ENCODE assay signal across 16 cellular contexts in the genomic region with DNA sequence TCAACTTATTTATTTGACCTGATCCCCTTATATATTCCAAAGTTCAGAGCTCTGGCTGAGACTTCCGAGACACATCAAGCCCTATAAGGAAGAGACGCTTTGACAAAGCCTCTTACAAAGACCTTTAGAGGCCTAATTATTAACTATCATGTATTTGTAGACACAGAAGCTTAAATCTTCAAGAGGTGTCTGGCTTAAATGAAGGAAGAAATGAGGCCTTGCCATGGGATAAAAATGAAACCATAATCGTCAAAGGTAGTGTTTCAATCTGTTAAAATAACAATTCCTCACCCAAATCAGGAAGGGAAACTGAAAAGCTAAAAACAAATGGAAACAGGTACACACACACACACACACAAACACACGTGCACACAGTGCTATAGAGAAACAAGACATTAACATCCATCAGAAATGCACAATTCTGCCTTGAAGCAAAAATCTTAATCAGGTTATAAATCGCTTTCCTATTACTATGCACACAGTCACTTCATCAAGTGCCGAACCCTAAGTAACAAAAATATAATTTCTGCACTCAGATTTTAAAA. TPM values are rescaled to one million over a fixed set of nuclear protein-coding genes. Genes with fewer than 3 reads are reported as not detected.
DNase-seq lines count a peak whose midpoint lies in the region; ATAC-seq, FAIRE-seq and TF ChIP-seq lines count a peak whose summit lies in the region.
"Had no signal": no experiment of that assay in that cellular context is flagged by ENCODE, and none has a peak within 500 bp of the region (broad histone marks: within the 10 kb centered on the region; RNA-seq: fewer than 3 reads in every experiment).

No MANE protein-coding gene starts in this region.

- DNase-seq in Calu3 (no peak), SK-N-MC (ENCODE audit: low read depth, low spot score) (no peak), fibroblast of the aortic adventitia (ENCODE audit: low read depth) (no peak), gastrocnemius medialis (no peak), OCI-M2 (lab: John Stamatoyannopoulos, UW; ENCODE audit: unreplicated experiment) (no peak), natural killer cell (no peak), frontal cortex (ENCODE audit: low spot score in 2 of 2) (no peak), NCI-H446 treated with DMSO at 0.1 percent for 48 hours (lab: John Stamatoyannopoulos, UW) (no peak)
- DNase-seq: C1 segment of cervical spinal cord; cortex of kidney; hippocampal formation; NCI-H2029; stimulated activated naive B cell treated with anti-CD40 and anti-IgM and Interleukin-4, amounts not matched to agents 10 μg/mL and 1 μg/mL and 100 μg/mL, for 72 hours had no signal

- in situ Hi-C loops in gastrocnemius medialis (cut with MboI; ENCODE audit: low sequenced_read_pairs in 4 of 4) = no loop called here

- no peak for TF ChIP-seq CTCF in Calu3 (IDR thresholded peaks at IDR 0.05; ENCODE audit: unreplicated experiment)
- no peak for TF ChIP-seq CTCF in fibroblast of the aortic adventitia (IDR thresholded peaks at IDR 0.05; ENCODE audit: insufficient read depth, low read length)
- no peak for TF ChIP-seq CTCF in gastrocnemius medialis (IDR thresholded peaks at IDR 0.05 in 4 of 5, conservative IDR thresholded peaks at IDR 0.05 in 1 of 5)
- TF ChIP-seq CTCF in natural killer cell (IDR thresholded peaks at IDR 0.05) = no peak

- CTCF ChIA-PET in Calu3 (lab: Charles Lee) = interaction anchor here (0.7 to 1.4 kb wide), 3 partner anchors 9 to 855 kb away, joined by 3 to 5 read pairs (median 3); no protein-coding TSS in a partner anchor

- H3K4me3 Mint-ChIP-seq in Calu3 (ENCODE audit: low read depth, unreplicated experiment) (peak overlapping the region; percentile 58), natural killer cell (no peak overlapping the region)

- no peaks in the 10 kb centered on the region for H3K27me3 ChIP-seq in gastrocnemius medialis

- H3K9me3 ChIP-seq in SK-N-MC (ENCODE audit: low read depth, low read length) (no peaks in the 10 kb centered on the region), gastrocnemius medialis (no peaks in the 10 kb centered on the region)

- intact Hi-C loops in Calu3 (cut with micrococcal nuclease; ENCODE audit: unreplicated experiment) (loop anchor here (5.0 kb wide), 1 partner anchor 48 kb away; a partner anchor contains a TSS), gastrocnemius medialis (cut with DNase I; ENCODE audit: low total_unique reads) (loop anchor here (5.0 to 10.0 kb wide), 3 partner anchors 152 to 576 kb away; no protein-coding TSS in a partner anchor), natural killer cell (cut with micrococcal nuclease) (no loop called here)

- BruUV-seq in Calu3 (replicated peaks; lab: Mats Ljungman, UMichigan) = no TSS peak

- H3K36me3 Mint-ChIP-seq in Calu3 (ENCODE audit: insufficient read depth, unreplicated experiment) = peaks cover 54% of the 10 kb centered on the region
- H3K36me3 Mint-ChIP-seq in natural killer cell = no peaks in the 10 kb centered on the region

- no peak overlapping the region for H3K9ac ChIP-seq in SK-N-MC (ENCODE audit: insufficient read length)

- peak overlapping the region; percentile 78; the same call in 1 of the 2 replicates for H3K27ac ChIP-seq in SK-N-MC
- H3K27ac ChIP-seq in gastrocnemius medialis = peak overlapping the region; percentile 77 to 88 (median 80)

- H3K27ac Mint-ChIP-seq in Calu3 (ENCODE audit: unreplicated experiment) (peak overlapping the region; percentile 95), natural killer cell (peak overlapping the region in 1 of 2 donors; percentile 4)

- peaks cover 39 to 52% of the 10 kb centered on the region in 2 donors for H3K4me1 ChIP-seq in gastrocnemius medialis

- H3K36me3 ChIP-seq in SK-N-MC (ENCODE audit: insufficient read depth, low read length) = peaks cover 71% of the 10 kb centered on the region
- peaks cover 0 to 13% of the 10 kb centered on the region in 2 donors for H3K36me3 ChIP-seq in gastrocnemius medialis

- ATAC-seq in gastrocnemius medialis (no peak), natural killer cell (no peak)
- ATAC-seq: K562 had no signal

- no peak for TF ChIP-seq POLR2A in gastrocnemius medialis (IDR thresholded peaks at IDR 0.05)

- H3K27me3 Mint-ChIP-seq in Calu3 (ENCODE audit: unreplicated experiment) = no peaks in the 10 kb centered on the region
- H3K27me3 Mint-ChIP-seq in natural killer cell (ENCODE audit: low read depth in 2 of 2) = no peaks in the 10 kb centered on the region
- H3K27me3 Mint-ChIP-seq: stimulated activated naive B cell treated with anti-CD40 and anti-IgM and Interleukin-4, amounts not matched to agents 10 μg/mL and 1 μg/mL and 100 μg/mL, for 72 hours had no signal

- H3K4me3 ChIP-seq in SK-N-MC (no peak overlapping the region), fibroblast of the aortic adventitia (ENCODE audit: low read depth, low read length) (peak overlapping the region; percentile 31), gastrocnemius medialis (no peak overlapping the region)
- H3K4me3 ChIP-seq: K562 had no signal

- FAIRE-seq in frontal cortex (lab: Jason Lieb, UNC) = no peak
- FAIRE-seq: H1, K562, RCC 7860 had no signal

- H3K9me3 Mint-ChIP-seq in Calu3 (ENCODE audit: low read depth, unreplicated experiment) = no peaks in the 10 kb centered on the region
- no peaks in the 10 kb centered on the region for H3K9me3 Mint-ChIP-seq in natural killer cell

- H3K4me1 Mint-ChIP-seq in Calu3 (ENCODE audit: low read depth, unreplicated experiment) (peaks cover 62% of the 10 kb centered on the region), natural killer cell (peaks cover 28 to 32% of the 10 kb centered on the region in 2 donors)

RNA-seq across cellular contexts. Expression of a gene that starts 50.2 kb away (rescaled TPM):
- 136 and 154 TPM in 2 replicates for total RNA-seq in Calu3 (2022)
- 22.1 and 26.8 TPM in 2 replicates for total RNA-seq in fibroblast of the aortic adventitia (ENCODE audit: low replicate concordance)
- 10 to 100 TPM; 12.1 to 18.7 (median 16.1) TPM for total RNA-seq in gastrocnemius medialis
- total RNA-seq in natural killer cell = 10 to 100 TPM; 58.4 to 77.7 (median 65.1) TPM
- total RNA-seq in frontal cortex = 39.1 TPM
